In the genomic region with DNA sequence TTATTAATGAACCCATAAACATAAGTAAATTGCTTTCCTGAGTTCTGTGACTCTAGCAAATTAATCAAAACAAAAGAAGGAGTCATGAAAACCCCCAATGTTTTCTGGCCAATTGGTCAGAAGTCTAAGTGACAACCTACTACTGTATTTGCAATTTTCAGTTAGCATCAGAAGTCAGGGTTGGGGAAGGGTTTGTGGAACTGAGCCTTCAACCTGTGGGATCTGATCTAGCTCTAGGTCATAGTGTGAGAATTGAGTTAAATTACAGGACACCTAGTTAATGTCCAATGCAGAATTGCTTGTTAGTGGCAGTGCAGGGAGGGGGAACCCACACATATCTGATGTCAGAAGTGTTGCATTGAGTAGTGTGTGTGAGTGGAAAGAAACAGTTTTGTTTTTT, we compare ENCODE assay signal across 31 cellular contexts.
"Had no signal": no experiment of that assay in that cellular context is flagged by ENCODE, and none has a peak within 500 bp of the region (broad histone marks: within the 10 kb centered on the region; RNA-seq: fewer than 3 reads in every experiment).

No MANE protein-coding gene starts in this region.

- H3K27ac Mint-ChIP-seq: naive thymus-derived CD8-positive, alpha-beta T cell; natural killer cell treated with Interleukin-12 subunit alpha and Interleukin-12 subunit beta and Interleukin-15 and Interleukin-18, amount 100 ng/mL, for 72 hours; progenitor cell of endocrine pancreas; stimulated activated effector memory CD8-positive, alpha-beta T cell treated with anti-CD3 and anti-CD28 coated beads, Interleukin-12 subunit alpha, Interleukin-12 subunit beta, amount 100 ng/mL, for 72 hours; stimulated activated naive CD8-positive, alpha-beta T cell treated with anti-CD3 and anti-CD28 coated beads, Interleukin-15, amount 100 ng/mL, for 72 hours; type B pancreatic cell had no signal

- H3K36me3 Mint-ChIP-seq: stimulated activated effector memory CD8-positive, alpha-beta T cell treated with anti-CD3 and anti-CD28 coated beads, Interleukin-12 subunit alpha, Interleukin-12 subunit beta, amount 100 ng/mL, for 72 hours; type B pancreatic cell had no signal

- H3K27me3 Mint-ChIP-seq: stimulated activated naive CD8-positive, alpha-beta T cell treated with anti-CD3 and anti-CD28 coated beads, Interleukin-15, amount 100 ng/mL, for 72 hours had no signal

- FAIRE-seq: small intestine had no signal

- H3K4me1 ChIP-seq: parathyroid adenoma, psoas muscle, right lobe of liver, sigmoid colon, suprapubic skin, testis, tibial artery, transverse colon, upper lobe of right lung, uterus had no signal

- H3K9ac ChIP-seq: parathyroid adenoma had no signal

- H3K36me3 ChIP-seq: neutrophil, ovary, right lobe of liver, sigmoid colon, suprapubic skin, tibial artery, transverse colon, upper lobe of right lung, uterus had no signal

- H3K4me3 Mint-ChIP-seq: naive thymus-derived CD8-positive, alpha-beta T cell; natural killer cell treated with Interleukin-12 subunit alpha and Interleukin-12 subunit beta and Interleukin-15 and Interleukin-18, amount 100 ng/mL, for 72 hours; nephron progenitor cell; neural crest cell; stimulated activated effector memory CD8-positive, alpha-beta T cell treated with anti-CD3 and anti-CD28 coated beads, Interleukin-12 subunit alpha, Interleukin-12 subunit beta, amount 100 ng/mL, for 72 hours; stimulated activated naive CD8-positive, alpha-beta T cell treated with anti-CD3 and anti-CD28 coated beads, Interleukin-15, amount 100 ng/mL, for 72 hours; type B pancreatic cell had no signal

- DNase-seq: naive thymus-derived CD8-positive, alpha-beta T cell; nephron progenitor cell; nucleus accumbens; ovary; posterior cingulate gyrus; psoas muscle; right cardiac atrium; right lobe of liver; sigmoid colon; small intestine; stimulated activated CD4-positive, alpha-beta T cell treated with anti-CD3 and anti-CD28 coated beads, Interleukin-15, amount 100 ng/mL, for 24 hours; stimulated activated CD4-positive, alpha-beta T cell treated with anti-CD3 and anti-CD28 coated beads, Interleukin-2, amount 100 ng/mL, for 24 hours; stimulated activated CD4-positive, alpha-beta T cell treated with anti-CD3 and anti-CD28 coated beads, Interleukin-2, amount 100 ng/mL, for 48 hours; stimulated activated CD4-positive, alpha-beta T cell treated with anti-CD3 and anti-CD28 coated beads, Interleukin-4, amount 100 ng/mL, for 24 hours; stimulated activated naive CD4-positive, alpha-beta T cell; stimulated activated naive CD8-positive, alpha-beta T cell treated with anti-CD3 and anti-CD28 coated beads, Interleukin-15, amount 100 ng/mL, for 72 hours; stimulated activated naive CD8-positive, alpha-beta T cell treated with anti-CD3 and anti-CD28 coated beads, Interleukin-15, Interleukin-2, amounts not matched to agents 100 U/mL and 50 U/mL, for 24 hours; substantia nigra; testis; tibial artery; transverse colon; upper lobe of right lung; uterus had no signal

- H3K27me3 ChIP-seq: neutrophil, ovary, right lobe of liver, sigmoid colon, suprapubic skin, testis, tibial artery, transverse colon, upper lobe of right lung, uterus had no signal

- H3K9me3 ChIP-seq: neutrophil, ovary, psoas muscle, right lobe of liver, sigmoid colon, suprapubic skin, testis, transverse colon, upper lobe of right lung, uterus had no signal

- H3K27ac ChIP-seq: neutrophil, ovary, parathyroid adenoma, psoas muscle, right lobe of liver, sigmoid colon, suprapubic skin, testis, tibial artery, transverse colon, upper lobe of right lung, uterus had no signal

- H2AFZ ChIP-seq: parathyroid adenoma had no signal

- ATAC-seq: naive thymus-derived CD8-positive, alpha-beta T cell; natural killer cell treated with Interleukin-12 subunit alpha and Interleukin-12 subunit beta and Interleukin-15 and Interleukin-18, amount 100 ng/mL, for 72 hours; psoas muscle; right cardiac atrium; right lobe of liver; stimulated activated effector memory CD8-positive, alpha-beta T cell treated with anti-CD3 and anti-CD28 coated beads, Interleukin-12 subunit alpha, Interleukin-12 subunit beta, amount 100 ng/mL, for 72 hours; stimulated activated naive CD8-positive, alpha-beta T cell treated with anti-CD3 and anti-CD28 coated beads, Interleukin-15, amount 100 ng/mL, for 72 hours; stimulated activated naive CD8-positive, alpha-beta T cell treated with anti-CD3 and anti-CD28 coated beads, Interleukin-15, Interleukin-2, amounts not matched to agents 100 U/mL and 50 U/mL, for 24 hours; upper lobe of right lung had no signal

- H3K4me1 Mint-ChIP-seq: neural crest cell; stimulated activated effector memory CD8-positive, alpha-beta T cell treated with anti-CD3 and anti-CD28 coated beads, Interleukin-12 subunit alpha, Interleukin-12 subunit beta, amount 100 ng/mL, for 72 hours; stimulated activated naive CD8-positive, alpha-beta T cell treated with anti-CD3 and anti-CD28 coated beads, Interleukin-15, amount 100 ng/mL, for 72 hours had no signal

- H3K4me3 ChIP-seq: ovary, psoas muscle, right lobe of liver, sigmoid colon, suprapubic skin, testis, tibial artery, transverse colon, upper lobe of right lung, uterus had no signal

- H3K79me2 ChIP-seq: parathyroid adenoma had no signal
